ENCODE assay signal across 30 cellular contexts in genomic region chr17:56845934-56846333, GRCh38. TPM values are rescaled to one million over a fixed set of nuclear protein-coding genes. Genes with fewer than 3 reads are reported as not detected.
DNase-seq lines count a peak whose midpoint lies in the region; ATAC-seq, FAIRE-seq and TF ChIP-seq lines count a peak whose summit lies in the region.
"Had no signal": no experiment of that assay in that cellular context is flagged by ENCODE, and none has a peak within 500 bp of the region (broad histone marks: within the 10 kb centered on the region; RNA-seq: fewer than 3 reads in every experiment).

No MANE protein-coding gene starts in this region.

- H3K27ac ChIP-seq in K562 (ENCODE audit: extremely low read depth, low read depth, low read length), result no peak overlapping the region
- no peak overlapping the region for H3K27ac ChIP-seq in tibial artery
- no peak overlapping the region for H3K27ac ChIP-seq in osteoblast (ENCODE audit: low read depth, low read length)
- H3K27ac ChIP-seq: BLaER1 treated with 17β-estradiol and CSF1 and Interleukin-3, amounts not matched to agents 10 nM and 100 nM; KMS-11; PC-9 had no signal

- H4K20me1 ChIP-seq in K562 (replicated peaks; ENCODE audit: control insufficient read depth, insufficient read depth, low read length) (no peaks in the 10 kb centered on the region), osteoblast (ENCODE audit: insufficient read depth, low read length) (no peaks in the 10 kb centered on the region)

- FAIRE-seq in GM12891 (lab: Jason Lieb, UNC) (no peak), H54 (lab: Jason Lieb, UNC) (peak; percentile 62), K562 (lab: Jason Lieb, UNC) (no peak)
- FAIRE-seq: H1 had no signal

- H3K27me3 ChIP-seq in K562 (ENCODE audit: control insufficient read depth in 2 of 2, insufficient read depth in 2 of 2, low read length in 2 of 2) (no peaks in the 10 kb centered on the region), tibial artery (no peaks in the 10 kb centered on the region), osteoblast (ENCODE audit: insufficient read depth, low read length) (no peaks in the 10 kb centered on the region)
- H3K27me3 ChIP-seq: BLaER1 treated with 17β-estradiol and CSF1 and Interleukin-3, amounts not matched to agents 10 nM and 100 nM had no signal

- TF ChIP-seq POLR2A in GM12891 (IDR thresholded peaks at IDR 0.05; ENCODE audit: low read depth, low read length) (no peak), H54 (IDR thresholded peaks at IDR 0.05; ENCODE audit: low read depth, low read length) (no peak), K562 (conservative IDR thresholded peaks at IDR 0.05) (no peak)

- H2AFZ ChIP-seq in K562 (ENCODE audit: low read depth, low read length) (no peak overlapping the region), osteoblast (ENCODE audit: low read length) (no peak overlapping the region)
- H2AFZ ChIP-seq: PC-9 had no signal

- H3K4me1 ChIP-seq in K562 (replicated peaks in 1 of 2; ENCODE audit: control insufficient read depth in 2 of 2, insufficient read depth in 2 of 2, low read length in 2 of 2) (no peaks in the 10 kb centered on the region), tibial artery (no peaks in the 10 kb centered on the region), osteoblast (ENCODE audit: insufficient read depth, low read length) (no peaks in the 10 kb centered on the region)

- H3K9ac ChIP-seq in K562 (ENCODE audit: insufficient read depth in 1 of 2, low read depth in 2 of 2, low read length in 2 of 2), result no peak overlapping the region
- H3K9ac ChIP-seq: BLaER1 treated with 17β-estradiol and CSF1 and Interleukin-3, amounts not matched to agents 10 nM and 100 nM; KMS-11 had no signal

- no peak for TF ChIP-seq EP300 in K562 (IDR thresholded peaks at IDR 0.05; ENCODE audit: low read length)

- H3K9me1 ChIP-seq in K562 (ENCODE audit: control insufficient read depth, insufficient read depth, low read length), result no peaks in the 10 kb centered on the region

- H3K4me3 ChIP-seq in K562 (no peak overlapping the region), tibial artery (no peak overlapping the region), osteoblast (ENCODE audit: insufficient read depth, low read length) (no peak overlapping the region)
- H3K4me3 ChIP-seq: BLaER1 treated with 17β-estradiol and CSF1 and Interleukin-3, amounts not matched to agents 10 nM and 100 nM; PC-9 had no signal

- H3K9me3 ChIP-seq in K562 (replicated peaks; ENCODE audit: control insufficient read depth, insufficient read depth, low read depth, low read length), result no peaks in the 10 kb centered on the region
- no peaks in the 10 kb centered on the region for H3K9me3 ChIP-seq in tibial artery
- H3K9me3 ChIP-seq in osteoblast (ENCODE audit: low read depth, low read length), result no peaks in the 10 kb centered on the region
- H3K9me3 ChIP-seq: BLaER1 treated with 17β-estradiol and CSF1 and Interleukin-3, amounts not matched to agents 10 nM and 100 nM had no signal

- intact Hi-C loops in K562 (cut with micrococcal nuclease) (no loop called here), tibial artery (cut with DNase I; ENCODE audit: low total_unique reads) (no loop called here)

- CTCF ChIA-PET in K562 (lab: Yijun Ruan, JAX; ENCODE audit: low intra/inter-chr PET ratio), result no interaction called here

- no TSS peak for BruUV-seq in K562 (replicated peaks; lab: Mats Ljungman, UMichigan)

- in situ Hi-C loops in K562 (cut with MboI), result no loop called here

- WGBS in K562 (ENCODE audit: insufficient coverage, low coverage, missing lambda C conversion rate), result 100% methylated on average over 1 of the region's 1 CpG

- TF ChIP-seq CTCF in K562 (IDR thresholded peaks at IDR 0.05 in 2 of 3, conservative IDR thresholded peaks at IDR 0.05 in 1 of 3; ENCODE audit: insufficient read depth in 2 of 3, low read depth in 1 of 3, low read length in 3 of 3), result no peak
- TF ChIP-seq CTCF in tibial artery (IDR thresholded peaks at IDR 0.05), result no peak
- TF ChIP-seq CTCF in osteoblast (IDR thresholded peaks at IDR 0.05; ENCODE audit: extremely low read depth, low read depth, low read length), result no peak

- peaks cover 57% of the 10 kb centered on the region; the same call in 2 of the 3 replicates for H3K36me3 ChIP-seq in K562 (ENCODE audit: control insufficient read depth, insufficient read depth, low read length)
- H3K36me3 ChIP-seq in tibial artery, result peaks cover 14 to 29% (median 24%) of the 10 kb centered on the region in 3 donors
- peaks cover 10% of the 10 kb centered on the region for H3K36me3 ChIP-seq in osteoblast (ENCODE audit: insufficient read depth, low read length)

- H3K79me2 ChIP-seq in K562 (ENCODE audit: control insufficient read depth, insufficient read depth, low read length) (no peaks in the 10 kb centered on the region), osteoblast (ENCODE audit: insufficient read depth, low read length) (no peaks in the 10 kb centered on the region)

- no peak overlapping the region for H3K4me2 ChIP-seq in K562 (ENCODE audit: insufficient read depth, low read length)
- H3K4me2 ChIP-seq in osteoblast (ENCODE audit: insufficient read depth, low read length), result no peak overlapping the region
- H3K4me2 ChIP-seq: KMS-11, PC-9 had no signal

- POLR2A ChIA-PET in K562 (lab: Yijun Ruan, JAX), result no interaction called here

- no peak for TF ChIP-seq RAD21 in K562 (CRISPR knock-in tag; conservative IDR thresholded peaks at IDR 0.05 in 1 of 2, IDR thresholded peaks at IDR 0.05 in 1 of 2)

- ATAC-seq in GM18867 (IDR thresholded peaks at IDR 0.05; ENCODE audit: unreplicated experiment) (peak; percentile 68), K562 (no peak), HG02642 (IDR thresholded peaks at IDR 0.05; ENCODE audit: poor library complexity, unreplicated experiment) (no peak)
- ATAC-seq: HCT116, T-cell had no signal

- no peak for DNase-seq in GM12891 (ENCODE audit: insufficient read length, low spot score)
- DNase-seq in H54 (ENCODE audit: insufficient read length, low spot score), result no peak
- DNase-seq in K562 (ENCODE audit: extremely low read depth in 1 of 4, low spot score in 3 of 4), result no peak
- DNase-seq in tibial artery, result no peak
- DNase-seq in osteoblast (ENCODE audit: insufficient read length, low spot score, missing footprints), result no peak
- DNase-seq: AML-193; CD4-positive, alpha-beta memory T cell; DMS 273 treated with DMSO at 0.1 percent for 48 hours; DMS79; EL; GF-D8; IMR-90; NCI-H1048; NCI-H1417; NCI-H1694; NCI-H2029 treated with DMSO at 0.1 percent for 48 hours; NCI-H446 treated with DMSO at 0.1 percent for 48 hours; NCI-H526; NCI-H82; NK-92 treated with Interleukin-12 subunit alpha and Interleukin-12 subunit beta, amount 100 ng/mL, for 24 hours; PC-9; Right ventricle myocardium superior; RPMI8226; T-cell had no signal

TF ChIP-seq in GM12891, 5 proteins besides CTCF, POLR2A, EP300 and RAD21 (continues in another document):
- TF ChIP-seq POLR2AphosphoS5 (IDR thresholded peaks at IDR 0.05; ENCODE audit: low read depth, low read length) (no peak), POU2F2 (IDR thresholded peaks at IDR 0.05; ENCODE audit: low read depth, low read length) (no peak), PAX5 (IDR thresholded peaks at IDR 0.05; ENCODE audit: insufficient read depth, low read length, severe bottlenecking) (no peak)

TF ChIP-seq in K562, 482 proteins besides CTCF, POLR2A, EP300 and RAD21:
- no peak for TF ChIP-seq ZNF175 (CRISPR knock-in tag; IDR thresholded peaks at IDR 0.05; ENCODE audit: low read depth)
- peak; percentile 19 for TF ChIP-seq DACH1 (IDR thresholded peaks at IDR 0.05; ENCODE audit: partially characterized antibody)
- no peak for TF ChIP-seq ARNT (IDR thresholded peaks at IDR 0.05)

RNA-seq across cellular contexts. Expression of gene DGKE, which starts 12.0 kb away (rescaled TPM):
- 4.0 TPM for polyA plus RNA-seq in GM12891 (2012; ENCODE audit: low read depth, missing spikeins)
- total RNA-seq in K562 (2011; cell fraction: chromatin; rRNA removed; ENCODE audit: low replicate concordance), result 19.7 and 38.1 TPM in 2 replicates
- 10.0 and 11.2 TPM in 2 replicates for total RNA-seq in K562 (2011; cell fraction: nucleolus; rRNA removed)
- 21.6 and 45.1 TPM in 2 replicates for total RNA-seq in K562 (2011; cell fraction: nucleoplasm; rRNA removed)
- total RNA-seq in K562 (2014; rRNA removed), result 4.2 and 5.9 TPM in 2 replicates
- total RNA-seq in K562 (2014; rRNA removed; fragmentation: Illumina TruSeq; extraction: Trizol), result 7.5 and 9.1 TPM in 2 replicates
- 7.5 and 7.8 TPM in 2 replicates for total RNA-seq in K562 (2015; rRNA removed; fragmentation: Illumina TruSeq; extraction: Trizol)
- total RNA-seq in K562 (2021), result 9.5 and 9.9 TPM in 2 replicates
- polyA plus RNA-seq in K562 (2011; rRNA removed), result 5.4 and 7.2 TPM in 2 replicates
- polyA plus RNA-seq in K562 (2011; cell fraction: cytosol; rRNA removed), result 1.8 and 2.1 TPM in 2 replicates
- polyA plus RNA-seq in K562 (2011; cell fraction: nucleus; rRNA removed), result 14.5 and 17.3 TPM in 2 replicates
- 2.7 and 3.9 TPM in 2 replicates for polyA plus RNA-seq in K562 (2012)
- 5.3 and 8.4 TPM in 2 replicates for polyA plus RNA-seq in K562 (2014; fragmentation: Illumina TruSeq; extraction: Trizol)
- polyA plus RNA-seq in K562 (2014; fragmentation: Nextera tagmentation; extraction: Ambion mirVana), result 1 to 10 TPM; 1.3 to 2.0 TPM
- polyA plus RNA-seq in K562 (2014; rRNA removed), result 4.3 and 5.1 TPM in 2 replicates
- 5.8 and 9.0 TPM in 2 replicates for polyA minus RNA-seq in K562 (2011; rRNA and poly(A)+ RNA removed)
- 2.6 and 3.3 TPM in 2 replicates for polyA minus RNA-seq in K562 (2011; cell fraction: cytosol; rRNA and poly(A)+ RNA removed)
- polyA minus RNA-seq in K562 (2011; cell fraction: nucleus; rRNA and poly(A)+ RNA removed), result 12.9 and 23.0 TPM in 2 replicates
- total RNA-seq in osteoblast, result 6.2 and 7.7 TPM in 2 replicates

RNA-seq across cellular contexts. Expression of gene C17orf67, which starts 12.2 kb away (rescaled TPM):
- polyA plus RNA-seq in GM12891 (2012; ENCODE audit: low read depth, missing spikeins), result 0.54 TPM
- total RNA-seq in K562 (2011; cell fraction: chromatin; rRNA removed; ENCODE audit: low replicate concordance), result 0.37 TPM in 1 of 2 replicates, not detected in the other
- 0.79 and 0.83 TPM in 2 replicates for total RNA-seq in K562 (2011; cell fraction: nucleolus; rRNA removed)
- 0.59 and 0.69 TPM in 2 replicates for total RNA-seq in K562 (2011; cell fraction: nucleoplasm; rRNA removed)
- total RNA-seq in K562 (2014; rRNA removed) (0.59 and 1.1 TPM in 2 replicates), K562 (2014; rRNA removed; fragmentation: Illumina TruSeq; extraction: Trizol) (0.62 and 0.64 TPM in 2 replicates), K562 (2015; rRNA removed; fragmentation: Illumina TruSeq; extraction: Trizol) (0.75 and 0.98 TPM in 2 replicates), K562 (2021) (1.6 and 1.7 TPM in 2 replicates), osteoblast (0.36 and 0.88 TPM in 2 replicates)
- polyA plus RNA-seq in K562 (2011; rRNA removed) (0.22 and 0.38 TPM in 2 replicates), K562 (2014; fragmentation: Illumina TruSeq; extraction: Trizol) (0.24 and 0.27 TPM in 2 replicates), K562 (2014; fragmentation: Nextera tagmentation; extraction: Ambion mirVana) (under 1 TPM; 0.07 to 0.08 TPM), K562 (2014; rRNA removed) (0.42 and 0.74 TPM in 2 replicates)
- polyA plus RNA-seq in K562 (2011; cell fraction: cytosol; rRNA removed), result 0.13 and 0.48 TPM in 2 replicates
- 0.52 and 0.94 TPM in 2 replicates for polyA plus RNA-seq in K562 (2011; cell fraction: nucleus; rRNA removed)
- polyA plus RNA-seq in K562 (2012), result 0.51 and 0.59 TPM in 2 replicates
- not detected in 2 replicates for polyA minus RNA-seq in K562 (2011; rRNA and poly(A)+ RNA removed)
- polyA minus RNA-seq in K562 (2011; cell fraction: cytosol; rRNA and poly(A)+ RNA removed), result 0.38 TPM in 1 of 2 replicates, not detected in the other
- 0.11 and 0.27 TPM in 2 replicates for polyA minus RNA-seq in K562 (2011; cell fraction: nucleus; rRNA and poly(A)+ RNA removed)
